13 cellular contexts compared by ENCODE assay signal in the genomic region with DNA sequence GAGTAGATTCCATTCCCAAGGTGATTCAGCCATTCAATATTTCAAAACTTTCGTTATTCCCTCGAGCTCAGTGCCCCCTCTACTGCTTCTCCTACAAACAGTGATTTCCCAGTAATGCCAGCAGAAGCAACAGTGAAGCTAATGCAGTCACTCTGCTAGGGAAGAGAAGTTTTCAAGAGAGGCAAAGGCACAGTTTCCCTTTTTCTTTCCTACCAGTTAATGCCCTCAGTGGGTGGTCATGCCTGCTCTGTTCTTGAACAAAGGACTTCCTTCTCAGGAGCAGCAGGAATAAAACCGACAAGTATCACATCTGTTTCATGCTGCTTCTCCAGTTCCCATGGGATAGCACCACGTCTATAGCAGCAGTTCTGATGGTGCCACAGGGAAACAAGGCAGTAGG.
A peak's percentile ranks its signal among the peaks of the same experiment; 100 is the strongest.
DNase-seq lines count a peak whose midpoint lies in the region; ATAC-seq and TF ChIP-seq lines count a peak whose summit lies in the region.
"Had no signal": no experiment of that assay in that cellular context is flagged by ENCODE, and none has a peak within 500 bp of the region (broad histone marks: within the 10 kb centered on the region; RNA-seq: fewer than 3 reads in every experiment).

No MANE protein-coding gene starts in this region.

- peak overlapping the region; percentile 17; the same call in 1 of the 2 replicates for H3K9ac ChIP-seq in HUES64 (ENCODE audit: low read depth, low read length)

- DNase-seq in COLO829 (ENCODE audit: low spot score) (peak; percentile 13), astrocyte of the cerebellum (ENCODE audit: low read depth) (peak; percentile 51), lung microvascular endothelial cell (ENCODE audit: low read depth in 2 of 2) (peak; percentile 14 to 59), NCI-H226 (no peak), middle frontal gyrus (ENCODE audit: extremely low spot score, low spot score) (no peak)
- no peak for DNase-seq in stimulated activated naive B cell treated with anti-CD40 and anti-IgM and Interleukin-4, amounts not matched to agents 10 μg/mL and 1 μg/mL and 100 μg/mL, for 72 hours
- DNase-seq in activated naive CD4-positive, alpha-beta T cell treated with anti-CD3 and anti-CD28 coated beads, Interleukin-2, amount 50 U/mL, for 16 hours: no peak
- DNase-seq: NCI-H526, pancreas had no signal

- no peaks in the 10 kb centered on the region for H3K36me3 Mint-ChIP-seq in stimulated activated naive B cell treated with anti-CD40 and anti-IgM and Interleukin-4, amounts not matched to agents 10 μg/mL and 1 μg/mL and 100 μg/mL, for 72 hours

- in situ Hi-C loops in astrocyte of the cerebellum (cut with HindIII; ENCODE audit: low sequenced_read_pairs): no loop called here

- H3K9me3 ChIP-seq in HUES64 (ENCODE audit: insufficient read depth, low read depth, low read length): no peaks in the 10 kb centered on the region
- H3K9me3 ChIP-seq: pancreas, vagina had no signal

- H3K27me3 Mint-ChIP-seq in stimulated activated naive B cell treated with anti-CD40 and anti-IgM and Interleukin-4, amounts not matched to agents 10 μg/mL and 1 μg/mL and 100 μg/mL, for 72 hours: peaks cover 20 to 21% of the 10 kb centered on the region in 2 donors
- H3K27me3 Mint-ChIP-seq: dendritic cell treated with granulocyte-macrophage colony-stimulating factor and Interleukin-4, amounts not matched to agents 40 ng/mL and 50 ng/mL, for 4 days had no signal

- H3K36me3 ChIP-seq in HUES64 (ENCODE audit: insufficient read depth, low read length): no peaks in the 10 kb centered on the region
- H3K36me3 ChIP-seq: pancreas, vagina had no signal

- H3K4me1 ChIP-seq in HUES64 (ENCODE audit: insufficient read depth, low read length): peaks cover 73% of the 10 kb centered on the region
- H3K4me1 ChIP-seq: pancreas had no signal

- 0% methylated on average over 4 of the region's 4 CpGs for WGBS in HUES64

- no peaks in the 10 kb centered on the region for H3K4me1 Mint-ChIP-seq in stimulated activated naive B cell treated with anti-CD40 and anti-IgM and Interleukin-4, amounts not matched to agents 10 μg/mL and 1 μg/mL and 100 μg/mL, for 72 hours

- H3K27ac ChIP-seq in HUES64 (ENCODE audit: low read depth, low read length): peak overlapping the region; percentile 81
- H3K27ac ChIP-seq: pancreas, vagina had no signal

- H3K4me3 Mint-ChIP-seq in stimulated activated naive B cell treated with anti-CD40 and anti-IgM and Interleukin-4, amounts not matched to agents 10 μg/mL and 1 μg/mL and 100 μg/mL, for 72 hours: no peak overlapping the region
- H3K4me3 Mint-ChIP-seq: dendritic cell treated with granulocyte-macrophage colony-stimulating factor and Interleukin-4, amounts not matched to agents 40 ng/mL and 50 ng/mL, for 4 days had no signal

- no peak overlapping the region for H3K27ac Mint-ChIP-seq in stimulated activated naive B cell treated with anti-CD40 and anti-IgM and Interleukin-4, amounts not matched to agents 10 μg/mL and 1 μg/mL and 100 μg/mL, for 72 hours
- H3K27ac Mint-ChIP-seq: dendritic cell treated with granulocyte-macrophage colony-stimulating factor and Interleukin-4, amounts not matched to agents 40 ng/mL and 50 ng/mL, for 4 days had no signal

- H3K27me3 ChIP-seq in HUES64 (ENCODE audit: insufficient read depth, low read length): no peaks in the 10 kb centered on the region
- H3K27me3 ChIP-seq: pancreas, vagina had no signal

- peak; percentile 55 for TF ChIP-seq CTCF in astrocyte of the cerebellum (IDR thresholded peaks at IDR 0.05; ENCODE audit: low read depth, low read length, missing control alignments)

- H3K9me3 Mint-ChIP-seq in stimulated activated naive B cell treated with anti-CD40 and anti-IgM and Interleukin-4, amounts not matched to agents 10 μg/mL and 1 μg/mL and 100 μg/mL, for 72 hours: no peaks in the 10 kb centered on the region
- H3K9me3 Mint-ChIP-seq: dendritic cell treated with granulocyte-macrophage colony-stimulating factor and Interleukin-4, amounts not matched to agents 40 ng/mL and 50 ng/mL, for 4 days had no signal

- ATAC-seq in stimulated activated naive B cell treated with anti-CD40 and anti-IgM and Interleukin-4, amounts not matched to agents 10 μg/mL and 1 μg/mL and 100 μg/mL, for 72 hours (replicated peaks): no peak
- ATAC-seq: HCT116, pancreas had no signal

- H3K4me3 ChIP-seq in HUES64 (ENCODE audit: low read length) (peak overlapping the region; percentile 24), astrocyte of the cerebellum (ENCODE audit: low read depth, low read length) (peak overlapping the region; percentile 6)
- H3K4me3 ChIP-seq: pancreas, vagina had no signal

Comparison
In these comparisons a context has a peak if more than half of its experiments do, and no peak if none do; other contexts are left out.
1. DNase-seq: peak in COLO829 (single experiment), astrocyte of the cerebellum (single experiment) and lung microvascular endothelial cell (2 of 2); none in NCI-H226 (single experiment), stimulated activated naive B cell treated with anti-CD40 and anti-IgM and Interleukin-4, amounts not matched to agents 10 μg/mL and 1 μg/mL and 100 μg/mL, for 72 hours (single experiment), activated naive CD4-positive, alpha-beta T cell treated with anti-CD3 and anti-CD28 coated beads, Interleukin-2, amount 50 U/mL, for 16 hours (single experiment) and middle frontal gyrus (single experiment).